In the genomic region with DNA sequence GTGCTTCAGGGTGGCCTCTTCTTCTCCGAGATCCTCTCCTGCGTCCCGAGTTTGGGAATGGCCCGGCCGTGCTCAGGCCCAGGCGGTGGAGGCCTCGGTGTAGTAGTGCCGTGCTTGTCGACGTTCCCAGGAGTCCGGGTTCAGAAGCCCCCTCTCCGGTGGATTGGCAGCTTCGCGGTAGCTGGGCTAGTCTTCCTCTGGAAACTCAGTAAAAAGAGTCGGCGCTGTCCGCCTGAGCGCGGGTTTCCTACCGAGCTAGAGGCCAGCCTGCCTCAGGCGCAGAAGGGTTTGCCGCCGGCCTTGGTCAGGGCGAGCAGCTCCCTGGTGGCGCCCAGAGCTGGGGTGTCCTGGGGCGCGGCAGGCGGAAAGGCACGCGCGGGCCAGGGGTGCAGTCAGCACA, we compare ENCODE assay signal across 25 cellular contexts. TPM values are rescaled to one million over a fixed set of nuclear protein-coding genes. Genes with fewer than 3 reads are reported as not detected.
DNase-seq lines count a peak whose midpoint lies in the region; ATAC-seq, FAIRE-seq and TF ChIP-seq lines count a peak whose summit lies in the region.
"Had no signal": no experiment of that assay in that cellular context is flagged by ENCODE, and none has a peak within 500 bp of the region (broad histone marks: within the 10 kb centered on the region; RNA-seq: fewer than 3 reads in every experiment).

No MANE protein-coding gene starts in this region.

- no peak overlapping the region for H2BK12ac ChIP-seq in neuronal stem cell (ENCODE audit: low read length)

- no peak overlapping the region for H3K4me2 ChIP-seq in K562 (ENCODE audit: insufficient read depth, low read length)
- H3K4me2 ChIP-seq in neuronal stem cell (ENCODE audit: insufficient read depth, low read length, poor library complexity, severe bottlenecking): no peak overlapping the region
- H3K4me2 ChIP-seq: A549, PC-9 had no signal

- no peak overlapping the region for H2AK5ac ChIP-seq in neuronal stem cell (ENCODE audit: low read depth, low read length)

- ATAC-seq in K562: no peak
- no peak for ATAC-seq in GM19397 (IDR thresholded peaks at IDR 0.05; ENCODE audit: unreplicated experiment)
- ATAC-seq in HG03354 (IDR thresholded peaks at IDR 0.05; ENCODE audit: poor library complexity, severe bottlenecking, unreplicated experiment): no peak
- ATAC-seq: A549, Right ventricle myocardium inferior, SK-N-SH treated with all-trans-retinoic acid at 6 μM for 48 hours had no signal

- in situ Hi-C loops in K562 (cut with MboI): no loop called here

- H2BK5ac ChIP-seq in neuronal stem cell (ENCODE audit: low read length): no peak overlapping the region

- H3K4me1 ChIP-seq in K562 (replicated peaks in 1 of 2; ENCODE audit: control insufficient read depth in 2 of 2, insufficient read depth in 2 of 2, low read length in 2 of 2) (peaks cover 21 to 28% of the 10 kb centered on the region in 2 experiments), neuronal stem cell (ENCODE audit: control insufficient read depth in 2 of 2, insufficient read depth in 1 of 2, low read depth in 1 of 2, low read length in 2 of 2) (peaks cover 0 to 2% of the 10 kb centered on the region in 2 donors)
- H3K4me1 ChIP-seq: SJCRH30 had no signal

- H3K4ac ChIP-seq in neuronal stem cell (ENCODE audit: low read length): no peak overlapping the region

- intact Hi-C loops in K562 (cut with micrococcal nuclease): loop anchor here (5.0 kb wide), 2 partner anchors 146 to 341 kb away; partner anchors contain the start of genes ANKRD12 and TWSG1

- POLR2A ChIA-PET in K562 (lab: Yijun Ruan, JAX): interaction anchor here (1.0 to 2.2 kb wide), 3 partner anchors 8 to 13 kb away, joined by 5 to 9 read pairs (median 7); no protein-coding TSS in a partner anchor

- H4K8ac ChIP-seq in neuronal stem cell (ENCODE audit: low read depth, low read length): no peak overlapping the region

- H3K4me3 ChIP-seq in H7 (ENCODE audit: insufficient read depth, low read depth, low read length) (no peak overlapping the region), K562 (no peak overlapping the region), neuronal stem cell (ENCODE audit: low read length in 2 of 2) (peak overlapping the region in 1 of 2 donors; percentile 45)
- H3K4me3 ChIP-seq: A549; BLaER1 treated with 17β-estradiol and CSF1 and Interleukin-3, amounts not matched to agents 10 nM and 100 nM; MG63; PC-9; SJCRH30 had no signal

- H3K18ac ChIP-seq in neuronal stem cell (ENCODE audit: low read length): no peak overlapping the region

- peak overlapping the region; percentile 47 for H3K23ac ChIP-seq in neuronal stem cell (ENCODE audit: low read depth, low read length, poor library complexity)

- no peak overlapping the region for H2BK120ac ChIP-seq in neuronal stem cell (ENCODE audit: low read depth, low read length)

- CTCF ChIA-PET in K562 (lab: Yijun Ruan, JAX; ENCODE audit: low intra/inter-chr PET ratio): no interaction called here

- TF ChIP-seq CTCF in K562 (IDR thresholded peaks at IDR 0.05 in 2 of 3, conservative IDR thresholded peaks at IDR 0.05 in 1 of 3; ENCODE audit: insufficient read depth in 2 of 3, low read depth in 1 of 3, low read length in 3 of 3): no peak

- H3K9me1 ChIP-seq in K562 (ENCODE audit: control insufficient read depth, insufficient read depth, low read length): no peaks in the 10 kb centered on the region

- H3K27ac ChIP-seq in K562 (ENCODE audit: extremely low read depth, low read depth, low read length): no peak overlapping the region
- H3K27ac ChIP-seq in neuronal stem cell (replicated peaks; ENCODE audit: low read length): no peak overlapping the region
- H3K27ac ChIP-seq: A549; BLaER1 treated with 17β-estradiol and CSF1 and Interleukin-3, amounts not matched to agents 10 nM and 100 nM; PC-9; SJCRH30 had no signal

- H3K27me3 ChIP-seq in H7 (ENCODE audit: control insufficient read depth, insufficient read depth, low read length): no peaks in the 10 kb centered on the region; the same call in 1 of the 2 replicates
- no peaks in the 10 kb centered on the region for H3K27me3 ChIP-seq in K562 (ENCODE audit: control insufficient read depth in 2 of 2, insufficient read depth in 2 of 2, low read length in 2 of 2)
- peaks cover 0 to 1% (median 0%) of the 10 kb centered on the region in 3 experiments for H3K27me3 ChIP-seq in neuronal stem cell (ENCODE audit: control insufficient read depth in 3 of 3, insufficient read depth in 3 of 3, low read depth in 1 of 3, low read length in 3 of 3)
- H3K27me3 ChIP-seq: BLaER1 treated with 17β-estradiol and CSF1 and Interleukin-3, amounts not matched to agents 10 nM and 100 nM; MG63; SJCRH30 had no signal

- no peak overlapping the region for H4K91ac ChIP-seq in neuronal stem cell (ENCODE audit: low read depth, low read length, poor library complexity)

- H3K79me1 ChIP-seq in neuronal stem cell (ENCODE audit: low read depth, low read length): peaks cover 13% of the 10 kb centered on the region

- BruUV-seq in K562 (replicated peaks; lab: Mats Ljungman, UMichigan): no TSS peak

- TF ChIP-seq POLR2A in K562 (conservative IDR thresholded peaks at IDR 0.05) (no peak), erythroblast (IDR thresholded peaks at IDR 0.05; ENCODE audit: low read length) (no peak)

- H2AFZ ChIP-seq in K562 (ENCODE audit: low read depth, low read length): no peak overlapping the region
- H2AFZ ChIP-seq in neuronal stem cell (ENCODE audit: low read length): no peak overlapping the region
- H2AFZ ChIP-seq: PC-9 had no signal

- FAIRE-seq in K562 (lab: Jason Lieb, UNC) (no peak), frontal cortex (lab: Jason Lieb, UNC) (no peak)
- FAIRE-seq: A549, D721Med had no signal

- no peak overlapping the region for H2BK15ac ChIP-seq in neuronal stem cell (ENCODE audit: low read length)

- no peaks in the 10 kb centered on the region for H3K36me3 ChIP-seq in H7 (replicated peaks; ENCODE audit: control insufficient read depth, insufficient read depth, low read length)
- H3K36me3 ChIP-seq in K562 (ENCODE audit: control insufficient read depth, insufficient read depth, low read length): peaks cover 35% of the 10 kb centered on the region; the same call in 2 of the 3 replicates
- peaks cover 2 to 18% of the 10 kb centered on the region in 2 donors for H3K36me3 ChIP-seq in neuronal stem cell (replicated peaks in 1 of 2; ENCODE audit: control insufficient read depth in 2 of 2, insufficient read depth in 2 of 2, low read length in 2 of 2)
- H3K36me3 ChIP-seq: MG63, SJCRH30 had no signal

- H3K14ac ChIP-seq in neuronal stem cell (ENCODE audit: low read length): no peak overlapping the region

- no peak for TF ChIP-seq RAD21 in K562 (CRISPR knock-in tag; conservative IDR thresholded peaks at IDR 0.05 in 1 of 2, IDR thresholded peaks at IDR 0.05 in 1 of 2)

- H3K9ac ChIP-seq in K562 (ENCODE audit: insufficient read depth in 1 of 2, low read depth in 2 of 2, low read length in 2 of 2) (no peak overlapping the region), neuronal stem cell (ENCODE audit: low read depth, low read length, poor library complexity) (no peak overlapping the region)
- H3K9ac ChIP-seq: BLaER1 treated with 17β-estradiol and CSF1 and Interleukin-3, amounts not matched to agents 10 nM and 100 nM had no signal

- H3K9me3 ChIP-seq in K562 (replicated peaks; ENCODE audit: control insufficient read depth, insufficient read depth, low read depth, low read length) (no peaks in the 10 kb centered on the region), neuronal stem cell (replicated peaks in 1 of 2; ENCODE audit: control insufficient read depth in 2 of 2, insufficient read depth in 1 of 2, low read depth in 1 of 2, low read length in 2 of 2) (peaks cover 0 to 6% of the 10 kb centered on the region in 2 donors)
- H3K9me3 ChIP-seq: A549, MG63, SJCRH30 had no signal

- no peaks in the 10 kb centered on the region for H4K20me1 ChIP-seq in K562 (replicated peaks; ENCODE audit: control insufficient read depth, insufficient read depth, low read length)

- H3K79me2 ChIP-seq in K562 (ENCODE audit: control insufficient read depth, insufficient read depth, low read length): peaks cover 89% of the 10 kb centered on the region

- DNase-seq in H7: peak; percentile 32
- DNase-seq in K562 (ENCODE audit: extremely low read depth in 1 of 4, low spot score in 3 of 4): no peak
- no peak for DNase-seq in neuronal stem cell (ENCODE audit: low spot score)
- DNase-seq in frontal cortex (ENCODE audit: low spot score in 2 of 2): no peak
- no peak for DNase-seq in erythroblast (lab: John Stamatoyannopoulos, UW)
- DNase-seq: AML-193; CD4-positive, alpha-beta T cell; KBM-7; MG63; NCI-H1105 treated with DMSO at 0.1 percent for 48 hours; NCI-H146; NCI-H1930; NCI-H2107; NCI-H446 treated with DMSO at 0.1 percent for 48 hours; NCI-H526; NCI-H82; PC-9; SJCRH30 had no signal

- 90% methylated on average over 31 of the region's 31 CpGs for WGBS in K562 (ENCODE audit: insufficient coverage, low coverage, missing lambda C conversion rate)
- no CpG with 5 or more reads among the region's 31 CpGs for WGBS in neuronal stem cell (ENCODE audit: extremely low coverage in 2 of 2, insufficient read length in 2 of 2, insufficient replicate concordance in 1 of 2), 2 donors

- TF ChIP-seq EP300 in K562 (IDR thresholded peaks at IDR 0.05; ENCODE audit: low read length): no peak

RNA-seq across cellular contexts. Expression of gene RALBP1, which starts 3.2 kb away (rescaled TPM):
- total RNA-seq in H7 (2014; rRNA removed; shearing (Covaris generic)): 59.1 and 74.5 TPM in 2 replicates
- 20.8 and 41.1 TPM in 2 replicates for total RNA-seq in K562 (2011; cell fraction: chromatin; rRNA removed; ENCODE audit: low replicate concordance)
- 20.5 and 24.7 TPM in 2 replicates for total RNA-seq in K562 (2011; cell fraction: nucleolus; rRNA removed)
- 29.5 and 36.5 TPM in 2 replicates for total RNA-seq in K562 (2011; cell fraction: nucleoplasm; rRNA removed)
- total RNA-seq in K562 (2014; rRNA removed) (64.5 and 68.0 TPM in 2 replicates), K562 (2014; rRNA removed; fragmentation: Illumina TruSeq; extraction: Trizol) (60.2 and 67.7 TPM in 2 replicates), K562 (2015; rRNA removed; fragmentation: Illumina TruSeq; extraction: Trizol) (62.5 and 65.9 TPM in 2 replicates), K562 (2021) (65.3 and 70.0 TPM in 2 replicates), frontal cortex (26.5 TPM)
- polyA plus RNA-seq in K562 (2011; rRNA removed) (58.3 and 58.4 TPM in 2 replicates), K562 (2014; fragmentation: Illumina TruSeq; extraction: Trizol) (56.1 and 61.3 TPM in 2 replicates), K562 (2014; fragmentation: Nextera tagmentation; extraction: Ambion mirVana) (10 to 100 TPM; 10.9 to 13.1 TPM), K562 (2014; rRNA removed) (60.4 and 69.6 TPM in 2 replicates)
- polyA plus RNA-seq in K562 (2011; cell fraction: cytosol; rRNA removed): 62.4 and 72.6 TPM in 2 replicates
- polyA plus RNA-seq in K562 (2011; cell fraction: nucleus; rRNA removed): 30.6 and 32.7 TPM in 2 replicates
- polyA plus RNA-seq in K562 (2012): 46.1 and 50.9 TPM in 2 replicates
- 74.0 and 77.6 TPM in 2 replicates for polyA minus RNA-seq in K562 (2011; rRNA and poly(A)+ RNA removed)
- 44.2 and 45.3 TPM in 2 replicates for polyA minus RNA-seq in K562 (2011; cell fraction: cytosol; rRNA and poly(A)+ RNA removed)
- 20.2 and 27.3 TPM in 2 replicates for polyA minus RNA-seq in K562 (2011; cell fraction: nucleus; rRNA and poly(A)+ RNA removed)
- polyA plus RNA-seq in neuronal stem cell (2013, experiment 1 of 2): 97.0 TPM
- 108 TPM for polyA plus RNA-seq in neuronal stem cell (2013, experiment 2 of 2)
